In genomic region chr10:89427629-89428028, GRCh38 we compare ENCODE assay signal across 18 cellular contexts. TPM values are rescaled to one million over a fixed set of nuclear protein-coding genes. Genes with fewer than 3 reads are reported as not detected.
DNase-seq lines count a peak whose midpoint lies in the region; ATAC-seq and TF ChIP-seq lines count a peak whose summit lies in the region.
"Had no signal": no experiment of that assay in that cellular context is flagged by ENCODE, and none has a peak within 500 bp of the region (broad histone marks: within the 10 kb centered on the region; RNA-seq: fewer than 3 reads in every experiment).

No MANE protein-coding gene starts in this region.

- dilution Hi-C loops in mammary epithelial cell (cut with HindIII; ENCODE audit: low sequenced_read_pairs), result no loop called here

- peak; percentile 66 for DNase-seq in ACHN
- DNase-seq in LHCN-M2 (ENCODE audit: low read depth), result peak; percentile 80
- peak; percentile 69 for DNase-seq in mammary epithelial cell
- DNase-seq in kidney epithelial cell (ENCODE audit: low read depth), result peak; percentile 48
- no peak for DNase-seq in immature natural killer cell
- DNase-seq in dorsolateral prefrontal cortex, result no peak
- DNase-seq in retina, result no peak
- DNase-seq: activated CD4-positive, alpha-beta T cell treated with anti-CD3 and anti-CD28 coated beads, Interleukin-2, amount 10 ng/mL, durations not matched to agents 7 days and 5 days; body of pancreas; lower lobe of right lung; NCI-H1105; NCI-H524 treated with DMSO at 0.1 percent for 48 hours; substantia nigra; T-helper 9 cell had no signal

- TF ChIP-seq CTCF in mammary epithelial cell (conservative IDR thresholded peaks at IDR 0.05 in 1 of 2, IDR thresholded peaks at IDR 0.05 in 1 of 2; ENCODE audit: extremely low read depth in 1 of 2, insufficient read depth in 1 of 2, low read depth in 1 of 2, low read length in 2 of 2), result no peak
- TF ChIP-seq CTCF in kidney epithelial cell (IDR thresholded peaks at IDR 0.05; ENCODE audit: insufficient read depth, low read length, poor library complexity, severe bottlenecking), result no peak
- no peak for TF ChIP-seq CTCF in dorsolateral prefrontal cortex (IDR thresholded peaks at IDR 0.05 in 54 of 56, conservative IDR thresholded peaks at IDR 0.05 in 2 of 56; ENCODE audit: low read depth in 1 of 56, partially characterized antibody in 56 of 56)

- no peaks in the 10 kb centered on the region for H3K4me1 Mint-ChIP-seq in immature natural killer cell
- H3K4me1 Mint-ChIP-seq: activated CD4-positive, alpha-beta T cell treated with anti-CD3 and anti-CD28 coated beads, Interleukin-2, amount 10 ng/mL, durations not matched to agents 7 days and 5 days; activated T-helper 17 cell treated with anti-CD3 and anti-CD28 coated beads, Interleukin-2, amount 50 U/mL, for 72 hours had no signal

- ATAC-seq in GM19467 (IDR thresholded peaks at IDR 0.05; ENCODE audit: unreplicated experiment), result no peak
- ATAC-seq: activated T-helper 17 cell treated with anti-CD3 and anti-CD28 coated beads, Interleukin-2, amount 50 U/mL, for 72 hours; body of pancreas; HepG2; lower lobe of right lung had no signal

- H3K27me3 ChIP-seq in mammary epithelial cell (ENCODE audit: insufficient read depth, low read length) (no peaks in the 10 kb centered on the region), kidney epithelial cell (ENCODE audit: control insufficient read depth, insufficient read depth, low read length) (no peaks in the 10 kb centered on the region), dorsolateral prefrontal cortex (no peaks in the 10 kb centered on the region)
- H3K27me3 ChIP-seq: body of pancreas had no signal

- in situ Hi-C loops in ACHN (cut with HindIII; ENCODE audit: low pct_ligation_motif_present, low pct_unique_long_range_greater_than_20kb, low sequenced_read_pairs), result no loop called here
- in situ Hi-C loops in mammary epithelial cell (cut with MboI; ENCODE audit: low sequenced_read_pairs in 2 of 2), result loop anchor here (5.0 kb wide), 2 partner anchors 125 to 130 kb away; no protein-coding TSS in a partner anchor

- H3K27ac Mint-ChIP-seq in immature natural killer cell, result no peak overlapping the region
- H3K27ac Mint-ChIP-seq: activated CD4-positive, alpha-beta T cell treated with anti-CD3 and anti-CD28 coated beads, Interleukin-2, amount 10 ng/mL, durations not matched to agents 7 days and 5 days; activated T-helper 17 cell treated with anti-CD3 and anti-CD28 coated beads, Interleukin-2, amount 50 U/mL, for 72 hours had no signal

- peaks cover 40% of the 10 kb centered on the region for H3K4me1 ChIP-seq in mammary epithelial cell (ENCODE audit: insufficient read depth, low read length)
- H3K4me1 ChIP-seq: lower lobe of right lung had no signal

- H3K4me3 Mint-ChIP-seq in immature natural killer cell, result no peak overlapping the region
- H3K4me3 Mint-ChIP-seq: activated CD4-positive, alpha-beta T cell treated with anti-CD3 and anti-CD28 coated beads, Interleukin-2, amount 10 ng/mL, durations not matched to agents 7 days and 5 days; activated T-helper 17 cell treated with anti-CD3 and anti-CD28 coated beads, Interleukin-2, amount 50 U/mL, for 72 hours had no signal

- H3K79me2 ChIP-seq in mammary epithelial cell (ENCODE audit: insufficient read depth, low read length), result no peaks in the 10 kb centered on the region

- H3K4me2 ChIP-seq in mammary epithelial cell (ENCODE audit: insufficient read depth, low read depth, low read length), result peak overlapping the region; percentile 49

- peaks cover 0 to 4% (median 0%) of the 10 kb centered on the region in 3 donors for H3K36me3 Mint-ChIP-seq in immature natural killer cell

- CTCF ChIA-PET in mammary epithelial cell (lab: Charles Lee; ENCODE audit: low non-redundant PET), result no interaction called here

- no peak overlapping the region for H3K27ac ChIP-seq in mammary epithelial cell (ENCODE audit: insufficient read depth, low read depth, low read length)
- no peak overlapping the region for H3K27ac ChIP-seq in dorsolateral prefrontal cortex
- H3K27ac ChIP-seq: body of pancreas, lower lobe of right lung had no signal

- H3K36me3 ChIP-seq in mammary epithelial cell (ENCODE audit: insufficient read depth, low read length) (no peaks in the 10 kb centered on the region), kidney epithelial cell (ENCODE audit: control insufficient read depth, insufficient read depth, low read length) (no peaks in the 10 kb centered on the region)
- H3K36me3 ChIP-seq: lower lobe of right lung had no signal

- H4K20me1 ChIP-seq in mammary epithelial cell (ENCODE audit: insufficient read depth, low read length), result no peaks in the 10 kb centered on the region

- H3K9me3 ChIP-seq in mammary epithelial cell (replicated peaks; ENCODE audit: insufficient read depth, low read length), result no peaks in the 10 kb centered on the region
- H3K9me3 ChIP-seq: body of pancreas, lower lobe of right lung had no signal

- intact Hi-C loops in mammary epithelial cell (cut with micrococcal nuclease) (loop anchor here (2.0 to 5.0 kb wide), 2 partner anchors 39 to 365 kb away; no protein-coding TSS in a partner anchor), dorsolateral prefrontal cortex (cut with DNase I) (loop anchor here (5.0 to 10.0 kb wide), 3 partner anchors 135 to 493 kb away; partner anchors contain the start of gene KIF20B (in 1 of the 2))

- H3K4me3 ChIP-seq in mammary epithelial cell (replicated peaks in 1 of 3; ENCODE audit: insufficient read depth in 1 of 3, low read depth in 2 of 3, low read length in 3 of 3), result no peak overlapping the region
- no peak overlapping the region for H3K4me3 ChIP-seq in kidney epithelial cell (ENCODE audit: low read depth, low read length)
- no peak overlapping the region for H3K4me3 ChIP-seq in dorsolateral prefrontal cortex
- H3K4me3 ChIP-seq: body of pancreas, lower lobe of right lung had no signal

- no peak overlapping the region for H3K9ac ChIP-seq in mammary epithelial cell (ENCODE audit: insufficient read depth, low read length)

- no peaks in the 10 kb centered on the region for H3K9me3 Mint-ChIP-seq in immature natural killer cell
- H3K9me3 Mint-ChIP-seq: activated CD4-positive, alpha-beta T cell treated with anti-CD3 and anti-CD28 coated beads, Interleukin-2, amount 10 ng/mL, durations not matched to agents 7 days and 5 days; activated T-helper 17 cell treated with anti-CD3 and anti-CD28 coated beads, Interleukin-2, amount 50 U/mL, for 72 hours had no signal

- no TSS peak for BruUV-seq in mammary epithelial cell (replicated peaks; lab: Mats Ljungman, UMichigan)

- no peak overlapping the region for H2AFZ ChIP-seq in mammary epithelial cell (ENCODE audit: low read depth, low read length)

- 11% methylated on average over 4 of the region's 4 CpGs for WGBS in mammary epithelial cell (ENCODE audit: low coverage, missing lambda C conversion rate)

- H3K27me3 Mint-ChIP-seq in immature natural killer cell (ENCODE audit: low read depth in 3 of 3), result peaks cover 0 to 7% (median 4%) of the 10 kb centered on the region in 3 donors

RNA-seq across cellular contexts. Expression of gene IFIT5, which starts 13.3 kb away (rescaled TPM):
- total RNA-seq in LHCN-M2 (2014; rRNA removed) (32.1 and 40.5 TPM in 2 replicates), mammary epithelial cell (10 to 100 TPM in 1 of 2 donors, 1 to 10 TPM in 1; 7.6 to 11.2 TPM), kidney epithelial cell (24.9 and 28.8 TPM in 2 replicates), dorsolateral prefrontal cortex (10 to 100 TPM; 10.6 to 33.5 (median 19.0) TPM)
- polyA plus RNA-seq in LHCN-M2 (2012), result 7.6 TPM
- polyA plus RNA-seq in mammary epithelial cell (4.2 TPM), immature natural killer cell (10 to 100 TPM in 2 of 3 donors, 1 to 10 TPM in 1; 9.2 to 10.4 (median 10.2) TPM)
- 2.5 TPM for polyA minus RNA-seq in mammary epithelial cell

RNA-seq across cellular contexts. Expression of gene IFIT1, which starts 35.2 kb away (rescaled TPM):
- total RNA-seq in LHCN-M2 (2014; rRNA removed) (33.3 and 70.9 TPM in 2 replicates), mammary epithelial cell (1 to 10 TPM in 1 of 2 donors, under 1 TPM in 1; 0.50 to 1.2 TPM), kidney epithelial cell (10.4 and 12.7 TPM in 2 replicates), dorsolateral prefrontal cortex (100 to 1,000 TPM in 3 of 120 experiments, 10 to 100 TPM in 117; 23.2 to 313 (median 49.2) TPM)
- polyA plus RNA-seq in LHCN-M2 (2012), result 7.0 TPM
- polyA plus RNA-seq in mammary epithelial cell (0.37 TPM), immature natural killer cell (1 to 10 TPM in 2 of 3 donors, under 1 TPM in 1; 0.43 to 6.0 (median 1.8) TPM)
- polyA minus RNA-seq in mammary epithelial cell, result 3.5 TPM

RNA-seq across cellular contexts. Expression of gene IFIT1B, which starts 49.8 kb away (rescaled TPM):
- total RNA-seq in LHCN-M2 (2014; rRNA removed) (not detected in 2 replicates), mammary epithelial cell (not detected), kidney epithelial cell (not detected in 2 replicates), dorsolateral prefrontal cortex (under 1 TPM in 12 of 120 experiments, not detected in 108; 0.25 to 0.92 (median 0.31) TPM)
- polyA plus RNA-seq in LHCN-M2 (2012), result not detected
- polyA plus RNA-seq in mammary epithelial cell (not detected), immature natural killer cell (under 1 TPM in 1 of 3 donors, not detected in 2; 0.11 TPM)
- polyA minus RNA-seq in mammary epithelial cell, result not detected
- total RNA-seq: A673; activated CD4-positive, alpha-beta T cell treated with anti-CD3 and anti-CD28 coated beads, Interleukin-2, amount 10 ng/mL, durations not matched to agents 7 days and 5 days; activated T-helper 17 cell treated with anti-CD3 and anti-CD28 coated beads, Interleukin-2, amount 50 U/mL, for 72 hours; body of pancreas; HepG2; lower lobe of right lung had no signal
- polyA plus RNA-seq: HepG2 had no signal

Comparison
In these comparisons a context has a peak if more than half of its experiments do, and no peak if none do; other contexts are left out.
1. DNase-seq: peak in ACHN (single experiment), LHCN-M2 (single experiment), mammary epithelial cell (single experiment) and kidney epithelial cell (single experiment); none in immature natural killer cell (0 of 3), dorsolateral prefrontal cortex (0 of 10) and retina (single experiment).